ENCODE assay signal across 23 cellular contexts in genomic region chr10:98346847-98347246, GRCh38.
"Had no signal": no experiment of that assay in that cellular context is flagged by ENCODE, and none has a peak within 500 bp of the region (broad histone marks: within the 10 kb centered on the region; RNA-seq: fewer than 3 reads in every experiment).

No MANE protein-coding gene starts in this region.

- H3K9ac ChIP-seq: SK-N-SH had no signal

- H3K27ac ChIP-seq: HL-60 had no signal

- DNase-seq: Karpas-422, KG1, MG63, NCI-H1092, NCI-H1105 treated with DMSO at 0.1 percent for 48 hours, NCI-H1417 treated with DMSO at 0.1 percent for 48 hours, NCI-H146, NCI-H1694 treated with DMSO at 0.1 percent for 48 hours, NCI-H1930, NCI-H2081, NCI-H2107, NCI-H226, NCI-H446, NCI-H510A, NCI-H524 treated with DMSO at 0.1 percent for 48 hours, NCI-H69, NCI-H774, RPMI8226, SHP77, SK-N-SH, SW 1271 had no signal

- H3K27me3 ChIP-seq: MG63 had no signal

- H3K4me2 ChIP-seq: SK-N-SH had no signal

- H3K4me3 ChIP-seq: MG63 had no signal

- H3K27ac Mint-ChIP-seq: IgD-negative memory B cell had no signal

- H3K36me3 ChIP-seq: MG63 had no signal

- H3K9me3 ChIP-seq: SK-N-SH had no signal
